ENCODE assay signal across 32 cellular contexts in genomic region chr11:117855452-117855851, GRCh38. TPM values are rescaled to one million over a fixed set of nuclear protein-coding genes. Genes with fewer than 3 reads are reported as not detected.
A peak's percentile ranks its signal among the peaks of the same experiment; 100 is the strongest.
DNase-seq lines count a peak whose midpoint lies in the region; ATAC-seq and TF ChIP-seq lines count a peak whose summit lies in the region.
"Had no signal": no experiment of that assay in that cellular context is flagged by ENCODE, and none has a peak within 500 bp of the region (broad histone marks: within the 10 kb centered on the region; RNA-seq: fewer than 3 reads in every experiment).

No MANE protein-coding gene starts in this region.

- 57 to 74% (median 60%) methylated on average over 6 of the region's 6 CpGs for WGBS in heart left ventricle, 4 donors
- 23 to 25% methylated on average over 6 of the region's 6 CpGs for WGBS in thyroid gland, 2 donors

- H3K9me3 ChIP-seq in heart left ventricle (peaks cover 0 to 20% (median 11%) of the 10 kb centered on the region in 12 donors), thyroid gland (no peaks in the 10 kb centered on the region)
- H3K9me3 ChIP-seq: ascending aorta, pancreas had no signal

- DNase-seq in heart left ventricle (peak in 4 of 5 donors; percentile 3 to 42 (median 7)), Right ventricle myocardium superior (no peak), ecto neural progenitor cell (ENCODE audit: low spot score) (peak; percentile 39), nephron progenitor cell (no peak), thyroid gland (peak; percentile 30 to 35), left colon (no peak), brain microvascular endothelial cell (no peak), epidermal melanocyte (ENCODE audit: insufficient read length, low spot score) (no peak)
- DNase-seq: activated CD4-positive, alpha-beta T cell treated with anti-CD3 and anti-CD28 coated beads for 48 hours; activated gamma-delta T cell treated with Interleukin-2 at 50 U/mL for 16 hours; activated naive CD8-positive, alpha-beta T cell treated with anti-CD3 and anti-CD28 coated beads, Interleukin-2, amount 10 ng/mL, durations not matched to agents 7 days and 5 days; activated T-cell treated with anti-CD3 and anti-CD28 coated beads, Interleukin-2, amount 50 U/mL, for 24 hours; AML-193; CD4-positive, CD25-positive, alpha-beta regulatory T cell; GM23248; naive thymus-derived CD8-positive, alpha-beta T cell; NCI-H1048; NCI-H2107; retina; stimulated activated CD8-positive, alpha-beta memory T cell treated with anti-CD3 and anti-CD28 coated beads, Interleukin-4, amount 100 ng/mL, for 48 hours; SW 1271 had no signal

- peak overlapping the region; percentile 40 for H3K27ac Mint-ChIP-seq in nephron progenitor cell
- H3K27ac Mint-ChIP-seq: activated naive CD8-positive, alpha-beta T cell treated with anti-CD3 and anti-CD28 coated beads, Interleukin-2, amount 10 ng/mL, durations not matched to agents 7 days and 5 days; activated T-cell treated with anti-CD3 and anti-CD28 coated beads, Interleukin-2, amount 50 U/mL, for 24 hours; CD4-positive, CD25-positive, alpha-beta regulatory T cell; naive thymus-derived CD8-positive, alpha-beta T cell; stimulated activated naive CD8-positive, alpha-beta T cell treated with anti-CD3 and anti-CD28 coated beads, Interleukin-15, Interleukin-2, amounts not matched to agents 100 ng/mL and 50 ng/mL, for 24 hours had no signal

- H3K27me3 ChIP-seq in heart left ventricle: no peaks in the 10 kb centered on the region
- no peaks in the 10 kb centered on the region for H3K27me3 ChIP-seq in thyroid gland
- H3K27me3 ChIP-seq in brain microvascular endothelial cell (replicated peaks): no peaks in the 10 kb centered on the region
- H3K27me3 ChIP-seq: ascending aorta, gastroesophageal sphincter, pancreas, tibial artery had no signal

- peaks cover 13% of the 10 kb centered on the region for H3K27me3 Mint-ChIP-seq in nephron progenitor cell (ENCODE audit: low read depth, poor library complexity)
- H3K27me3 Mint-ChIP-seq: activated T-cell treated with anti-CD3 and anti-CD28 coated beads, Interleukin-2, amount 50 U/mL, for 24 hours had no signal

- H3K4me1 ChIP-seq in heart left ventricle: peaks cover 0 to 70% (median 34%) of the 10 kb centered on the region in 12 donors
- H3K4me1 ChIP-seq in thyroid gland: peaks cover 13 to 24% of the 10 kb centered on the region in 2 donors
- H3K4me1 ChIP-seq: ascending aorta, pancreas, tibial artery had no signal

- TF ChIP-seq POLR2A in heart left ventricle (IDR thresholded peaks at IDR 0.05) (no peak), thyroid gland (IDR thresholded peaks at IDR 0.05) (no peak)

- in situ Hi-C loops in brain microvascular endothelial cell (cut with HindIII; ENCODE audit: low pct_ligation_motif_present, low sequenced_read_pairs): no loop called here

- H3K27ac ChIP-seq in heart left ventricle (peak overlapping the region in 4 of 12 donors; percentile 13 to 46 (median 34)), thyroid gland (peak overlapping the region in 2 of 3 donors; percentile 22 to 52), brain microvascular endothelial cell (no peak overlapping the region)
- H3K27ac ChIP-seq: ascending aorta, gastroesophageal sphincter, GM23248, pancreas, tibial artery, VCaP had no signal

- H3K36me3 ChIP-seq in heart left ventricle: peaks cover 0 to 3% (median 0%) of the 10 kb centered on the region in 9 donors
- no peaks in the 10 kb centered on the region for H3K36me3 ChIP-seq in thyroid gland
- H3K36me3 ChIP-seq in brain microvascular endothelial cell (replicated peaks): no peaks in the 10 kb centered on the region
- H3K36me3 ChIP-seq: ascending aorta, gastroesophageal sphincter, pancreas, tibial artery had no signal

- peaks cover 32% of the 10 kb centered on the region for H3K9me3 Mint-ChIP-seq in nephron progenitor cell
- H3K9me3 Mint-ChIP-seq: central memory CD8-positive, alpha-beta T cell had no signal

- ATAC-seq in heart left ventricle (no peak), Right ventricle myocardium superior (ENCODE audit: poor library complexity) (no peak), left colon (no peak)
- ATAC-seq: gastroesophageal sphincter; K562; naive thymus-derived CD8-positive, alpha-beta T cell; Panc1; pancreas had no signal

- TF ChIP-seq CTCF in heart left ventricle (IDR thresholded peaks at IDR 0.05) (no peak), nephron progenitor cell (IDR thresholded peaks at IDR 0.05) (no peak), thyroid gland (IDR thresholded peaks at IDR 0.05) (no peak), brain microvascular endothelial cell (IDR thresholded peaks at IDR 0.05; ENCODE audit: low read depth, low read length, missing control alignments) (no peak)

- H3K36me3 Mint-ChIP-seq in nephron progenitor cell (ENCODE audit: low read depth): peaks cover 38% of the 10 kb centered on the region
- H3K36me3 Mint-ChIP-seq: CD4-positive, CD25-positive, alpha-beta regulatory T cell had no signal

- no peak overlapping the region for H3K4me3 Mint-ChIP-seq in nephron progenitor cell
- H3K4me3 Mint-ChIP-seq: activated naive CD8-positive, alpha-beta T cell treated with anti-CD3 and anti-CD28 coated beads, Interleukin-2, amount 10 ng/mL, durations not matched to agents 7 days and 5 days; activated T-cell treated with anti-CD3 and anti-CD28 coated beads, Interleukin-2, amount 50 U/mL, for 24 hours; CD4-positive, CD25-positive, alpha-beta regulatory T cell; central memory CD8-positive, alpha-beta T cell; naive thymus-derived CD8-positive, alpha-beta T cell; stimulated activated naive CD8-positive, alpha-beta T cell treated with anti-CD3 and anti-CD28 coated beads, Interleukin-15, Interleukin-2, amounts not matched to agents 100 ng/mL and 50 ng/mL, for 24 hours had no signal

- no peak overlapping the region for H3K4me3 ChIP-seq in heart left ventricle
- H3K4me3 ChIP-seq in thyroid gland (replicated peaks in 1 of 3): no peak overlapping the region
- no peak overlapping the region for H3K4me3 ChIP-seq in brain microvascular endothelial cell (ENCODE audit: low read depth, low read length)
- H3K4me3 ChIP-seq: ascending aorta, gastroesophageal sphincter, GM23248, K562, pancreas, tibial artery had no signal

- H3K4me1 Mint-ChIP-seq in nephron progenitor cell: peaks cover 40% of the 10 kb centered on the region
- H3K4me1 Mint-ChIP-seq: activated naive CD8-positive, alpha-beta T cell treated with anti-CD3 and anti-CD28 coated beads, Interleukin-2, amount 10 ng/mL, durations not matched to agents 7 days and 5 days; CD4-positive, CD25-positive, alpha-beta regulatory T cell had no signal

- intact Hi-C loops in heart left ventricle (cut with DNase I) (no loop called here), Right ventricle myocardium superior (cut with DNase I) (no loop called here), thyroid gland (cut with DNase I) (no loop called here), left colon (cut with DNase I, micrococcal nuclease) (no loop called here)

RNA-seq across cellular contexts. Expression of gene FXYD6, which starts 21.0 kb away (rescaled TPM):
- total RNA-seq in heart left ventricle: 10 to 100 TPM; 24.6 to 51.2 (median 35.0) TPM
- 10 to 100 TPM; 51.2 to 54.0 TPM for polyA plus RNA-seq in heart left ventricle
- 34.6 TPM for total RNA-seq in Right ventricle myocardium superior
- 100 to 1,000 TPM in 2 of 4 donors, 10 to 100 TPM in 2; 34.2 to 143 (median 88.6) TPM for total RNA-seq in thyroid gland
- 10 to 100 TPM in 1 of 2 donors, 1 to 10 TPM in 1; 4.4 to 37.2 TPM for total RNA-seq in left colon
- total RNA-seq: CD4-positive, CD25-positive, alpha-beta regulatory T cell; GM23248; naive thymus-derived CD8-positive, alpha-beta T cell had no signal
- polyA plus RNA-seq: CD4-positive, CD25-positive, alpha-beta regulatory T cell; GM23248; naive thymus-derived CD8-positive, alpha-beta T cell had no signal

RNA-seq across cellular contexts. Expression of gene FXYD2, which starts 30.9 kb away (rescaled TPM):
- 1 to 10 TPM in 5 of 9 donors, under 1 TPM in 3, not detected in 1; 0.48 to 2.7 (median 1.8) TPM for total RNA-seq in heart left ventricle
- polyA plus RNA-seq in heart left ventricle: 1 to 10 TPM in 1 of 2 donors, under 1 TPM in 1; 0.53 to 1.8 TPM
- total RNA-seq in Right ventricle myocardium superior: 1.4 TPM
- 1 to 10 TPM in 3 of 4 donors, under 1 TPM in 1; 0.42 to 2.8 (median 1.5) TPM for total RNA-seq in thyroid gland
- 1 to 10 TPM in 1 of 2 donors, under 1 TPM in 1; 0.61 to 1.0 TPM for total RNA-seq in left colon
- total RNA-seq: A673, ascending aorta, GM23248, K562 had no signal
- polyA plus RNA-seq: GM23248, K562 had no signal

RNA-seq across cellular contexts. Expression of gene DSCAML1, which starts 58.4 kb away (rescaled TPM):
- total RNA-seq in heart left ventricle (1 to 10 TPM in 3 of 9 donors, under 1 TPM in 6; 0.05 to 1.7 (median 0.81) TPM), Right ventricle myocardium superior (0.83 TPM), thyroid gland (1 to 10 TPM in 2 of 4 donors, under 1 TPM in 2; 0.54 to 1.8 (median 0.99) TPM), left colon (1 to 10 TPM; 3.6 to 8.6 TPM)
- under 1 TPM; 0.11 to 0.76 TPM for polyA plus RNA-seq in heart left ventricle
- total RNA-seq: A673, ascending aorta, endothelial cell of umbilical vein, GM23248, K562 had no signal
- polyA plus RNA-seq: endothelial cell of umbilical vein, GM23248, K562 had no signal

Comparison
In these comparisons a context has a peak if more than half of its experiments do, and no peak if none do; other contexts are left out.
1. DNase-seq: peak in heart left ventricle (4 of 5), ecto neural progenitor cell (single experiment) and thyroid gland (2 of 2); none in Right ventricle myocardium superior (single experiment), nephron progenitor cell (single experiment), left colon (0 of 2), brain microvascular endothelial cell (single experiment) and epidermal melanocyte (single experiment).